ENCODE assay signal across 8 cellular contexts in genomic region chr9:19457694-19458009, GRCh38. TPM values are rescaled to one million over a fixed set of nuclear protein-coding genes. Genes with fewer than 3 reads are reported as not detected.
A peak's percentile ranks its signal among the peaks of the same experiment; 100 is the strongest.
DNase-seq lines count a peak whose midpoint lies in the region; ATAC-seq and TF ChIP-seq lines count a peak whose summit lies in the region.

No MANE protein-coding gene starts in this region.

- H3K27ac Mint-ChIP-seq in Calu3 (ENCODE audit: unreplicated experiment) (no peak overlapping the region), mesothelial cell of epicardium (no peak overlapping the region)

- intact Hi-C loops in Calu3 (cut with micrococcal nuclease; ENCODE audit: unreplicated experiment), result loop anchor here (2.0 to 10.0 kb wide), 3 partner anchors 79 to 413 kb away; partner anchors contain the start of gene RRAGA

- H3K36me3 Mint-ChIP-seq in Calu3 (ENCODE audit: insufficient read depth, unreplicated experiment), result no peaks in the 10 kb centered on the region
- H3K36me3 Mint-ChIP-seq in mesothelial cell of epicardium, result no peaks in the 10 kb centered on the region

- no TSS peak for BruUV-seq in Calu3 (replicated peaks; lab: Mats Ljungman, UMichigan)

- ATAC-seq in GM21528 (IDR thresholded peaks at IDR 0.05; ENCODE audit: low FRiP score, unreplicated experiment) (peak; percentile 29), HG03520 (IDR thresholded peaks at IDR 0.05; ENCODE audit: unreplicated experiment) (no peak)

- DNase-seq in Calu3, result no peak
- DNase-seq in RWPE1 (ENCODE audit: low spot score), result no peak
- no peak for DNase-seq in mesothelial cell of epicardium (ENCODE audit: low spot score in 2 of 2, unreplicated experiment in 2 of 2)
- DNase-seq in NCI-H146 treated with DMSO at 0.1 percent for 48 hours (lab: John Stamatoyannopoulos, UW; ENCODE audit: unreplicated experiment), result no peak
- DNase-seq in GM10248 (ENCODE audit: extremely low spot score), result no peak
- DNase-seq in DMS79 (lab: John Stamatoyannopoulos, UW), result no peak

- H3K9me3 Mint-ChIP-seq in Calu3 (ENCODE audit: low read depth, unreplicated experiment), result no peaks in the 10 kb centered on the region
- no peaks in the 10 kb centered on the region for H3K9me3 Mint-ChIP-seq in mesothelial cell of epicardium

- no peaks in the 10 kb centered on the region for H3K4me1 Mint-ChIP-seq in Calu3 (ENCODE audit: low read depth, unreplicated experiment)
- peaks cover 4% of the 10 kb centered on the region for H3K4me1 Mint-ChIP-seq in mesothelial cell of epicardium

- no peak overlapping the region for H3K27ac ChIP-seq in RWPE1

- no peaks in the 10 kb centered on the region for H3K27me3 Mint-ChIP-seq in Calu3 (ENCODE audit: unreplicated experiment)
- H3K27me3 Mint-ChIP-seq in mesothelial cell of epicardium (ENCODE audit: low read depth), result peaks cover 5% of the 10 kb centered on the region

- POLR2A ChIA-PET in RWPE1 (lab: Yijun Ruan, JAX; ENCODE audit: low non-redundant PET), result no interaction called here
- POLR2A ChIA-PET in GM10248 (lab: Yijun Ruan, JAX), result no interaction called here

- H3K4me3 Mint-ChIP-seq in Calu3 (ENCODE audit: low read depth, unreplicated experiment), result peak overlapping the region; percentile 55
- H3K4me3 Mint-ChIP-seq in mesothelial cell of epicardium, result peak overlapping the region; percentile 22

- TF ChIP-seq CTCF in Calu3 (IDR thresholded peaks at IDR 0.05; ENCODE audit: unreplicated experiment), result no peak
- peak; percentile 83 for TF ChIP-seq CTCF in RWPE1 (conservative IDR thresholded peaks at IDR 0.05; ENCODE audit: low read depth)
- no peak for TF ChIP-seq CTCF in mesothelial cell of epicardium (IDR thresholded peaks at IDR 0.05; ENCODE audit: unreplicated experiment)
- no peak for TF ChIP-seq CTCF in GM10248 (IDR thresholded peaks at IDR 0.05; ENCODE audit: control extremely low read depth, extremely low read depth, low read depth, missing control alignments)

- CTCF ChIA-PET in Calu3 (lab: Charles Lee) (interaction anchor here (0.8 to 1.0 kb wide), 2 partner anchors 77 to 407 kb away, joined by 3 read pairs; partner anchors contain the start of gene RPS6), RWPE1 (lab: Yijun Ruan, JAX) (interaction anchor here (0.9 kb wide), 1 partner anchor 216 kb away, joined by 3 read pairs; no protein-coding TSS in a partner anchor), GM10248 (lab: Yijun Ruan, JAX) (interaction anchor here (0.8 to 6.9 kb wide), 32 partner anchors 8 to 1925 kb away, joined by 3 to 102 read pairs (median 5); partner anchors contain the start of genes RRAGA and SAXO1)

RNA-seq across cellular contexts. Expression of gene ACER2, which starts 48.8 kb away (rescaled TPM):
- total RNA-seq in Calu3 (2022), result 7.6 and 10.0 TPM in 2 replicates
- 2.9 to 3.1 TPM (median 3.1 TPM) in 3 replicates for total RNA-seq in mesothelial cell of epicardium
